ENCODE assay signal across 1 cellular context in the genomic region with DNA sequence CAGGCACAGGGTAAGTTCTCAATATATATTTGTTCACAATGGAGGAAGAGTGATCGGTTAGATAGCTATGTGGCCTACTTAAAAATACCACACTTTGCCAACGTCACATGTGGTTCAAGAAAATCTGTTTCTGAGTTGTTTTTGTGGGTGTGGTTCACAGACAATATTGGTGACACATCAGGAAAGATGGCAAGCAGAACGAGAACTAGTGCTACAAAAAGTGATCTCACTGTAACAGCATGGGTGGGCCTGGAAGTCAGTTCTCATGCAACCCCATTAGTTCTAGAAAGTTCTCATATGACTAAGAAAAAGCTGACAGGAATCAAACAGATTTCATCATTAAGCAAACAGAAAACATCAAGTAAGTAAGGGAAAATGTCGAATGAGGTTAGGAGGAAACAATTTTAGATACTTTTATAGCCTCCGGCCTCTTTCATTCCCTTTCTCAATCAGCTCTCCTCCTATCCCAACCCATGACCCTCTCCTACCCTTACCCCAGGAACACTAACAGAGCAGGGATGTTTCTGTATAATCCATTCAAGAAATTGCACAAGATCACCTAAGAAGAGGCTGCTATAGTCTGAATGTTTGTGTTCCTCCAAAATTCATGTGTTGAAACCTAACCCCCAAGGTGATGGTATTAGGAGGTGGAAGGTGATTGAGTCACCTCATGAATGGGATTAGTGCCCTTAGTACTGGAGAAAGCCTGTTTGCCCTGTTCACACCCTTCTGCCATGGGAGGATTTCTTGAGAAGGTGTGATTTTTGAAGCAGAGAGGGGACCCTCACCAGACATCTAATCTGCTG.
TF ChIP-seq lines count a peak whose summit lies in the region.

No MANE protein-coding gene starts in this region.

TF ChIP-seq in IMR-90, 13 proteins besides CTCF, POLR2A, EP300 and RAD21:
- TF ChIP-seq, protein P1, sequence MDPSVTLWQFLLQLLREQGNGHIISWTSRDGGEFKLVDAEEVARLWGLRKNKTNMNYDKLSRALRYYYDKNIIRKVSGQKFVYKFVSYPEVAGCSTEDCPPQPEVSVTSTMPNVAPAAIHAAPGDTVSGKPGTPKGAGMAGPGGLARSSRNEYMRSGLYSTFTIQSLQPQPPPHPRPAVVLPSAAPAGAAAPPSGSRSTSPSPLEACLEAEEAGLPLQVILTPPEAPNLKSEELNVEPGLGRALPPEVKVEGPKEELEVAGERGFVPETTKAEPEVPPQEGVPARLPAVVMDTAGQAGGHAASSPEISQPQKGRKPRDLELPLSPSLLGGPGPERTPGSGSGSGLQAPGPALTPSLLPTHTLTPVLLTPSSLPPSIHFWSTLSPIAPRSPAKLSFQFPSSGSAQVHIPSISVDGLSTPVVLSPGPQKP (IDR thresholded peaks at IDR 0.05; ENCODE audit: borderline replicate concordance, low read depth, low read length) = no peak
- no peak for TF ChIP-seq RFX5 (IDR thresholded peaks at IDR 0.05; ENCODE audit: low read depth, low read length)
- peak; percentile 76 for TF ChIP-seq FOS (IDR thresholded peaks at IDR 0.05; ENCODE audit: low read depth, low read length)
- peak; percentile 28; the same call in 1 of the 2 replicates for TF ChIP-seq MAFK (IDR thresholded peaks at IDR 0.05; ENCODE audit: low read depth, low read length)
- TF ChIP-seq CEBPB (IDR thresholded peaks at IDR 0.05; ENCODE audit: low read depth, low read length) = peak; percentile 85
- 0 out of 2 replicates have a peak, but pooled peaks have one; percentile 14 for TF ChIP-seq MXI1 (IDR thresholded peaks at IDR 0.05; ENCODE audit: borderline replicate concordance, low read depth, low read length)
- TF ChIP-seq RCOR1 (IDR thresholded peaks at IDR 0.05; ENCODE audit: insufficient replicate concordance, low read length) = peak; percentile 41
- TF ChIP-seq BHLHE40 (IDR thresholded peaks at IDR 0.05; ENCODE audit: low read depth, low read length) = peak; percentile 53
- TF ChIP-seq NFE2L2 (IDR thresholded peaks at IDR 0.05; ENCODE audit: low read depth, low read length) = no peak
- TF ChIP-seq, protein P2, sequence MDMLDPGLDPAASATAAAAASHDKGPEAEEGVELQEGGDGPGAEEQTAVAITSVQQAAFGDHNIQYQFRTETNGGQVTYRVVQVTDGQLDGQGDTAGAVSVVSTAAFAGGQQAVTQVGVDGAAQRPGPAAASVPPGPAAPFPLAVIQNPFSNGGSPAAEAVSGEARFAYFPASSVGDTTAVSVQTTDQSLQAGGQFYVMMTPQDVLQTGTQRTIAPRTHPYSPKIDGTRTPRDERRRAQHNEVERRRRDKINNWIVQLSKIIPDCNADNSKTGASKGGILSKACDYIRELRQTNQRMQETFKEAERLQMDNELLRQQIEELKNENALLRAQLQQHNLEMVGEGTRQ (IDR thresholded peaks at IDR 0.05; ENCODE audit: low read depth, low read length) = peak; percentile 39; the same call in 1 of the 2 replicates
- TF ChIP-seq SMC3 (IDR thresholded peaks at IDR 0.05; ENCODE audit: low read depth, low read length) = no peak
- no peak for TF ChIP-seq MAZ (IDR thresholded peaks at IDR 0.05; ENCODE audit: borderline replicate concordance, low read depth, low read length)
- TF ChIP-seq CHD1 (IDR thresholded peaks at IDR 0.05; ENCODE audit: low read depth, low read length) = no peak
